31 cellular contexts compared by ENCODE assay signal in genomic region chr17:20224379-20224778, GRCh38.
A peak's percentile ranks its signal among the peaks of the same experiment; 100 is the strongest.
DNase-seq lines count a peak whose midpoint lies in the region; ATAC-seq, FAIRE-seq and TF ChIP-seq lines count a peak whose summit lies in the region.
"Had no signal": no experiment of that assay in that cellular context is flagged by ENCODE, and none has a peak within 500 bp of the region (broad histone marks: within the 10 kb centered on the region; RNA-seq: fewer than 3 reads in every experiment).

No MANE protein-coding gene starts in this region.

- H3K27me3 Mint-ChIP-seq in H9 (ENCODE audit: low read depth) (no peaks in the 10 kb centered on the region), endodermal cell (ENCODE audit: insufficient read depth) (no peaks in the 10 kb centered on the region)
- H3K27me3 Mint-ChIP-seq: activated naive CD8-positive, alpha-beta T cell treated with anti-CD3 and anti-CD28 coated beads, Interleukin-2, amount 50 U/mL, for 24 hours; naive B cell had no signal

- H3K4me1 Mint-ChIP-seq in H9 (peaks cover 50% of the 10 kb centered on the region in 2 experiments), endodermal cell (peaks cover 34% of the 10 kb centered on the region)
- H3K4me1 Mint-ChIP-seq: naive B cell had no signal

- peaks cover 3% of the 10 kb centered on the region for H4K20me1 ChIP-seq in H9 (ENCODE audit: control insufficient read depth, insufficient read depth, insufficient read length)

- H3K18ac ChIP-seq in H9 (ENCODE audit: insufficient read length, low read depth, low read length) (peak overlapping the region; percentile 46), trophoblast cell (ENCODE audit: low read length) (peak overlapping the region; percentile 4)

- H3K4me3 Mint-ChIP-seq in H9 (no peak overlapping the region), endodermal cell (no peak overlapping the region)
- H3K4me3 Mint-ChIP-seq: activated naive CD8-positive, alpha-beta T cell treated with anti-CD3 and anti-CD28 coated beads, Interleukin-2, amount 50 U/mL, for 24 hours; naive B cell had no signal

- H3K36me3 ChIP-seq in endodermal cell (ENCODE audit: control insufficient read depth, insufficient read depth, low read length) (peaks cover 16% of the 10 kb centered on the region), trophoblast cell (ENCODE audit: control insufficient read depth in 1 of 2, insufficient read depth in 2 of 2, low read length in 2 of 2) (peaks cover 11 to 18% of the 10 kb centered on the region in 2 experiments)
- H3K36me3 ChIP-seq: BE2C, left ventricle myocardium inferior, transverse colon had no signal

- no peak for TF ChIP-seq POLR2A in H54 (IDR thresholded peaks at IDR 0.05; ENCODE audit: low read depth, low read length)

- no peak overlapping the region for H2AFZ ChIP-seq in H9 (ENCODE audit: low read length)
- H2AFZ ChIP-seq in trophoblast cell (ENCODE audit: insufficient read depth, low read length, poor library complexity), result no peak overlapping the region

- H4K5ac ChIP-seq in H9 (ENCODE audit: insufficient read length, low read depth, low read length), result no peak overlapping the region

- H3K4me1 ChIP-seq in H9 (ENCODE audit: insufficient read depth, low read length), result peaks cover 5% of the 10 kb centered on the region; the same call in 1 of the 2 replicates
- H3K4me1 ChIP-seq in endodermal cell (ENCODE audit: control insufficient read depth, insufficient read depth, low read length), result peaks cover 10% of the 10 kb centered on the region
- peaks cover 22 to 24% of the 10 kb centered on the region in 2 experiments for H3K4me1 ChIP-seq in trophoblast cell (ENCODE audit: control insufficient read depth in 1 of 2, insufficient read depth in 2 of 2, low read length in 2 of 2)
- H3K4me1 ChIP-seq: BE2C, body of pancreas had no signal

- DNase-seq in H9, result no peak
- DNase-seq in endodermal cell, result no peak
- DNase-seq in trophoblast cell, result no peak
- no peak for DNase-seq in H54 (ENCODE audit: insufficient read length, low spot score)
- DNase-seq in activated CD4-positive, CD25-positive, alpha-beta regulatory T cell treated with anti-CD3 and anti-CD28 coated beads, Interleukin-2, amount 50 U/mL, for 72 hours, result no peak
- DNase-seq: ACHN; activated CD4-positive, alpha-beta T cell treated with anti-CD3 and anti-CD28 coated beads, Interleukin-2, amount 50 U/mL, for 48 hours; activated naive CD4-positive, alpha-beta T cell; activated naive CD8-positive, alpha-beta T cell treated with anti-CD3 and anti-CD28 coated beads, Interleukin-2, amount 50 U/mL, for 24 hours; activated T-cell treated with anti-CD3 and anti-CD28 coated beads, Interleukin-2, amount 50 U/mL, for 48 hours; BE2C; body of pancreas; DMS153; effector CD4-positive, alpha-beta T cell; glutamatergic neuron; HCEC 1CT; left ventricle myocardium inferior; midbrain; naive B cell; RPMI8226; stimulated activated CD4-positive, alpha-beta T cell treated with anti-CD3 and anti-CD28 coated beads, Interleukin-12 subunit alpha, Interleukin-12 subunit beta, amount 100 ng/mL, for 4 hours; stimulated activated CD4-positive, alpha-beta T cell treated with anti-CD3 and anti-CD28 coated beads, Interleukin-4, amount 100 ng/mL, for 1 hour; T-helper 1 cell; transverse colon had no signal

- no peak overlapping the region for H2BK20ac ChIP-seq in H9 (ENCODE audit: low read depth, low read length, poor library complexity, severe bottlenecking)

- no peak overlapping the region for H4K12ac ChIP-seq in trophoblast cell (ENCODE audit: low read depth, low read length)

- H4K8ac ChIP-seq in H9 (replicated peaks; ENCODE audit: insufficient read length, low read depth, low read length) (no peak overlapping the region), trophoblast cell (ENCODE audit: low read depth, low read length) (peak overlapping the region; percentile 54)

- H2AK5ac ChIP-seq in H9 (ENCODE audit: insufficient read length, low read length) (no peak overlapping the region), trophoblast cell (ENCODE audit: low read length) (peak overlapping the region; percentile 6)

- H3K56ac ChIP-seq in H9 (ENCODE audit: insufficient read length, low read depth, low read length), result no peak overlapping the region

- H4K91ac ChIP-seq in H9 (ENCODE audit: insufficient read length, low read depth, low read length), result no peak overlapping the region
- peak overlapping the region; percentile 72 for H4K91ac ChIP-seq in trophoblast cell (ENCODE audit: low read depth, low read length)

- no peak overlapping the region for H3T11ph ChIP-seq in H9 (ENCODE audit: low read length)

- H3K4me2 ChIP-seq in H9 (ENCODE audit: insufficient read depth, insufficient read length, low read length) (no peak overlapping the region), trophoblast cell (ENCODE audit: low read length) (no peak overlapping the region)

- H3K9ac ChIP-seq in H9 (ENCODE audit: extremely low read depth, insufficient read length, low read length), result no peak overlapping the region
- H3K9ac ChIP-seq in endodermal cell (ENCODE audit: extremely low read depth, low read length, poor library complexity, severe bottlenecking), result peak overlapping the region; percentile 18
- no peak overlapping the region for H3K9ac ChIP-seq in trophoblast cell (ENCODE audit: low read length)

- H3K27ac ChIP-seq in H9 (ENCODE audit: insufficient read length, low read depth, low read length), result no peak overlapping the region
- H3K27ac ChIP-seq in angular gyrus (ENCODE audit: low read depth, low read length), result peak overlapping the region; percentile 49
- no peak overlapping the region for H3K27ac ChIP-seq in endodermal cell (ENCODE audit: low read depth, low read length)
- H3K27ac ChIP-seq in trophoblast cell (ENCODE audit: low read depth, low read length), result peak overlapping the region; percentile 72
- H3K27ac ChIP-seq: body of pancreas, left ventricle myocardium inferior, neutrophil, transverse colon had no signal

- WGBS in H9 (ENCODE audit: extremely low coverage, insufficient read length, low lambda C conversion rate), result no CpG with 5 or more reads among the region's 3 CpGs
- whole genome bisulfite sequencing in endodermal cell (ENCODE audit: insufficient coverage in 1 of 2, insufficient read length in 1 of 2), 2 experiments, result 54% methylated on average over 3 of the region's 3 CpGs; no CpG with 5 or more reads in 1 of the 2 experiments
- no CpG with 5 or more reads among the region's 3 CpGs for WGBS in trophoblast cell (ENCODE audit: extremely low coverage, insufficient coverage, insufficient read length)

- no peak overlapping the region for H3K23ac ChIP-seq in H9 (ENCODE audit: insufficient read length, low read depth, low read length)
- no peak overlapping the region for H3K23ac ChIP-seq in trophoblast cell (ENCODE audit: low read length)

- H3K9me3 ChIP-seq in H9 (ENCODE audit: control insufficient read depth, low read depth, low read length), result no peaks in the 10 kb centered on the region
- no peaks in the 10 kb centered on the region for H3K9me3 ChIP-seq in endodermal cell (ENCODE audit: control insufficient read depth, low read length)
- no peaks in the 10 kb centered on the region for H3K9me3 ChIP-seq in trophoblast cell (ENCODE audit: insufficient read depth, low read depth, low read length)
- H3K9me3 ChIP-seq: BE2C, body of pancreas, neutrophil, transverse colon had no signal

- H3K14ac ChIP-seq in H9 (ENCODE audit: insufficient read depth, low read length), result no peak overlapping the region
- peak overlapping the region; percentile 38 for H3K14ac ChIP-seq in trophoblast cell (ENCODE audit: low read length)

- H3K9me3 Mint-ChIP-seq in H9, result peaks cover 3% of the 10 kb centered on the region in 2 experiments; a peak in 1 of 5 replicates
- no peaks in the 10 kb centered on the region for H3K9me3 Mint-ChIP-seq in endodermal cell
- H3K9me3 Mint-ChIP-seq: activated naive CD8-positive, alpha-beta T cell treated with anti-CD3 and anti-CD28 coated beads, Interleukin-2, amount 50 U/mL, for 24 hours had no signal

- no peak overlapping the region for H3K4me3 ChIP-seq in endodermal cell (ENCODE audit: low read length)
- H3K4me3 ChIP-seq in trophoblast cell (ENCODE audit: low read depth, low read length), result no peak overlapping the region
- H3K4me3 ChIP-seq: body of pancreas, GM12878, left ventricle myocardium inferior, transverse colon had no signal

- H3K79me1 ChIP-seq in H9 (ENCODE audit: insufficient read depth, low read depth, low read length, poor library complexity, severe bottlenecking) (no peaks in the 10 kb centered on the region), trophoblast cell (ENCODE audit: low read length) (peaks cover 11% of the 10 kb centered on the region)

- no peak overlapping the region for H2BK5ac ChIP-seq in H9 (ENCODE audit: insufficient read length, low read length)
- H2BK5ac ChIP-seq in trophoblast cell (ENCODE audit: low read depth, low read length, poor library complexity), result peak overlapping the region; percentile 65

- H2BK120ac ChIP-seq in H9 (ENCODE audit: low read depth, low read length, poor library complexity, severe bottlenecking) (no peak overlapping the region), trophoblast cell (ENCODE audit: insufficient read depth, low read length, poor library complexity) (peak overlapping the region; percentile 1)

- no peak overlapping the region for H2BK15ac ChIP-seq in H9 (ENCODE audit: low read depth, low read length)

- no peak overlapping the region for H2BK12ac ChIP-seq in H9 (ENCODE audit: insufficient read length, low read depth, low read length)
- H2BK12ac ChIP-seq in trophoblast cell (ENCODE audit: low read length), result peak overlapping the region; percentile 5

- H3K36me3 Mint-ChIP-seq in H9 (ENCODE audit: insufficient read depth in 1 of 3, low read depth in 3 of 3) (peaks cover 24 to 33% (median 32%) of the 10 kb centered on the region in 3 experiments), endodermal cell (ENCODE audit: low read depth) (peaks cover 21% of the 10 kb centered on the region)
- H3K36me3 Mint-ChIP-seq: naive B cell had no signal

- H3K79me2 ChIP-seq in H9 (ENCODE audit: insufficient read depth, low read length) (no peaks in the 10 kb centered on the region; the same call in 1 of the 2 replicates), trophoblast cell (ENCODE audit: control insufficient read depth, insufficient read depth, low read length, poor library complexity) (peaks cover 7% of the 10 kb centered on the region)

- H3K4ac ChIP-seq in H9 (ENCODE audit: low read depth, low read length) (no peak overlapping the region), trophoblast cell (ENCODE audit: low read depth, low read length) (peak overlapping the region; percentile 2)

- FAIRE-seq in H54 (lab: Jason Lieb, UNC), result no peak
- FAIRE-seq: GM12878, islet of Langerhans had no signal

- H3K23me2 ChIP-seq in H9 (ENCODE audit: insufficient read length, low read depth, low read length, poor library complexity, severe bottlenecking), result no peaks in the 10 kb centered on the region

- H3K27me3 ChIP-seq in H9 (ENCODE audit: insufficient read depth, low read length) (no peaks in the 10 kb centered on the region), endodermal cell (ENCODE audit: control insufficient read depth, insufficient read depth, low read length, poor library complexity, severe bottlenecking) (no peaks in the 10 kb centered on the region), trophoblast cell (ENCODE audit: insufficient read depth, low read length) (no peaks in the 10 kb centered on the region)
- H3K27me3 ChIP-seq: BE2C, body of pancreas, neutrophil, transverse colon had no signal

- ATAC-seq in esophagus mucosa, result no peak
- no peak for ATAC-seq in GM18511 (IDR thresholded peaks at IDR 0.05; ENCODE audit: unreplicated experiment)
- ATAC-seq: activated naive CD8-positive, alpha-beta T cell treated with anti-CD3 and anti-CD28 coated beads, Interleukin-2, amount 50 U/mL, for 24 hours; body of pancreas; GM12878; sciatic nerve had no signal

- H3K27ac Mint-ChIP-seq in H9, result 0 out of 7 replicates have a peak overlapping the region, but pooled peaks of 1 of the 3 experiments have one; percentile 86
- peak overlapping the region; percentile 10 for H3K27ac Mint-ChIP-seq in endodermal cell
- H3K27ac Mint-ChIP-seq: activated naive CD8-positive, alpha-beta T cell treated with anti-CD3 and anti-CD28 coated beads, Interleukin-2, amount 50 U/mL, for 24 hours had no signal

- TF ChIP-seq CTCF in H9 (conservative IDR thresholded peaks at IDR 0.05) (no peak), endodermal cell (conservative IDR thresholded peaks at IDR 0.05) (no peak)

Comparison
In these comparisons a context has a peak if more than half of its experiments do, and no peak if none do; other contexts are left out.
1. H3K27ac ChIP-seq: peak in angular gyrus (single experiment) and trophoblast cell (single experiment); none in H9 (single experiment) and endodermal cell (single experiment).